Comparison of ENCODE assay signal across 1 cellular context in genomic region chr19:41439441-41440222, GRCh38.
TF ChIP-seq lines count a peak whose summit lies in the region.

Gene DMAC2 (minus strand): TSS chr19:41439912. CDS start chr19:41439899, 13 bp downstream.

TF ChIP-seq in GM12878, 131 proteins besides CTCF, POLR2A, EP300 and RAD21 (continued from another document):
- TF ChIP-seq STAT3 (IDR thresholded peaks at IDR 0.05; ENCODE audit: low read depth, low read length) = 0 out of 2 replicates have a peak, but pooled peaks have one; percentile 31
- TF ChIP-seq ZBED1 (IDR thresholded peaks at IDR 0.05; ENCODE audit: borderline replicate concordance) = no peak
- no peak for TF ChIP-seq ETV6 (conservative IDR thresholded peaks at IDR 0.05 in 1 of 2, IDR thresholded peaks at IDR 0.05 in 1 of 2; ENCODE audit: borderline replicate concordance in 1 of 2, low read depth in 1 of 2)
- TF ChIP-seq CEBPB (IDR thresholded peaks at IDR 0.05; ENCODE audit: borderline replicate concordance in 1 of 2, low read depth in 2 of 2, low read length in 2 of 2) = peak in 1 of 2 experiments; percentile 65; a peak in 1 of 4 replicates
- TF ChIP-seq POLR2AphosphoS2 (IDR thresholded peaks at IDR 0.05; ENCODE audit: low read depth, low read length) = peak; percentile 82; the same call in 1 of the 2 replicates
- 0 out of 2 replicates have a peak, but pooled peaks have one; percentile 73 for TF ChIP-seq CBX5 (IDR thresholded peaks at IDR 0.05; ENCODE audit: low read depth)
- no peak for TF ChIP-seq ZBTB11 (CRISPR knock-in tag; IDR thresholded peaks at IDR 0.05)
- no peak for TF ChIP-seq MYB (IDR thresholded peaks at IDR 0.05; ENCODE audit: borderline replicate concordance, low read depth, low read length)
- TF ChIP-seq ZNF592 (IDR thresholded peaks at IDR 0.05) = no peak
- TF ChIP-seq POLR2AphosphoS5 (IDR thresholded peaks at IDR 0.05; ENCODE audit: low read length) = peak; percentile 89
- no peak for TF ChIP-seq CBFB (IDR thresholded peaks at IDR 0.05; ENCODE audit: low read depth)
- peak; percentile 49; the same call in 1 of the 2 replicates for TF ChIP-seq CHD2 (IDR thresholded peaks at IDR 0.05; ENCODE audit: borderline replicate concordance, low read depth, low read length)
- TF ChIP-seq YY1 (IDR thresholded peaks at IDR 0.05; ENCODE audit: low read depth, low read length) = peak; percentile 99
- no peak for TF ChIP-seq RAD51 (IDR thresholded peaks at IDR 0.05)
- no peak for TF ChIP-seq BCL3 (IDR thresholded peaks at IDR 0.05; ENCODE audit: borderline replicate concordance, insufficient read depth, low read depth, low read length, poor library complexity, severe bottlenecking)
- TF ChIP-seq MTA3 (IDR thresholded peaks at IDR 0.05; ENCODE audit: borderline replicate concordance, low read length) = peak; percentile 30; the same call in 1 of the 2 replicates
- peak; percentile 22; the same call in 1 of the 2 replicates for TF ChIP-seq PAX5 (IDR thresholded peaks at IDR 0.05; ENCODE audit: borderline replicate concordance, low read depth, low read length)
- TF ChIP-seq NFIC (IDR thresholded peaks at IDR 0.05; ENCODE audit: low read depth, low read length) = peak; percentile 21; the same call in 1 of the 2 replicates
- TF ChIP-seq SP1 (IDR thresholded peaks at IDR 0.05; ENCODE audit: low read depth, low read length) = peak; percentile 52
